18 cellular contexts compared by ENCODE assay signal in the genomic region with DNA sequence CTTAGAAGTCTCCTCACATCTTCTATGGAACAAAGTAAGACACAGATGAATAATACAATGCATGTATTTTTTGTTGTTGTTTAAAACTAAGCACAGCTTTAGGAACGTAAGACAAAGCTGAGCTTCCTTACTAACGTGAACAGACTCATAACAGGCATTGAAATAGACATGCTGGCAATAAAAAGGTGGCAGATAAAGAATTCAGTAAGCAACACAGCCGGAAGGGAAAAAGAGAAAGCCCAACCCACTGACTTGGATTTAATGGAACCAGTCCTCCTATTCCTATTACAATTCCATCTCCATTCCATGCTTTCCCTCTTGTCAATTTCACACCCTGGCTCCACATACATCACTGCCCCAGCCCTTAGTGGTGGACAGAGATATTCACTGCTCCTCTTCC.
"Had no signal": no experiment of that assay in that cellular context is flagged by ENCODE, and none has a peak within 500 bp of the region (broad histone marks: within the 10 kb centered on the region; RNA-seq: fewer than 3 reads in every experiment).

No MANE protein-coding gene starts in this region.

- FAIRE-seq: urothelium cell line had no signal

- H3K27me3 ChIP-seq: esophagus squamous epithelium, gastroesophageal sphincter, neural progenitor cell, ovary, right atrium auricular region, sigmoid colon, stomach, thyroid gland had no signal

- H3K4me1 Mint-ChIP-seq: immature natural killer cell had no signal

- H3K4me3 Mint-ChIP-seq: effector memory CD8-positive, alpha-beta T cell; immature natural killer cell; natural killer cell treated with Interleukin-12 subunit alpha and Interleukin-12 subunit beta and Interleukin-15 and Interleukin-18, amount 100 ng/mL, for 72 hours; neural progenitor cell; type B pancreatic cell had no signal

- ATAC-seq: effector memory CD8-positive, alpha-beta T cell; gastroesophageal sphincter; natural killer cell treated with Interleukin-12 subunit alpha and Interleukin-12 subunit beta and Interleukin-15 and Interleukin-18, amount 100 ng/mL, for 72 hours had no signal

- H3K9me3 ChIP-seq: esophagus squamous epithelium, gastroesophageal sphincter, ovary, right atrium auricular region, sigmoid colon, stomach, thyroid gland had no signal

- H3K9me3 Mint-ChIP-seq: effector memory CD8-positive, alpha-beta T cell; immature natural killer cell; natural killer cell treated with Interleukin-12 subunit alpha and Interleukin-12 subunit beta and Interleukin-15 and Interleukin-18, amount 100 ng/mL, for 72 hours; neural progenitor cell; type B pancreatic cell had no signal

- H3K9ac ChIP-seq: neural progenitor cell had no signal

- H3K27ac Mint-ChIP-seq: immature natural killer cell; natural killer cell treated with Interleukin-12 subunit alpha and Interleukin-12 subunit beta and Interleukin-15 and Interleukin-18, amount 100 ng/mL, for 72 hours; neural progenitor cell had no signal

- DNase-seq: effector memory CD8-positive, alpha-beta T cell; esophagus squamous epithelium; foreskin fibroblast; glutamatergic neuron; immature natural killer cell; nucleus accumbens; ovary; sigmoid colon; stimulated activated naive CD4-positive, alpha-beta T cell; stomach; thyroid gland had no signal

- H2AFZ ChIP-seq: neural progenitor cell had no signal

- H3K27me3 Mint-ChIP-seq: type B pancreatic cell had no signal

- H3K4me3 ChIP-seq: esophagus squamous epithelium, gastroesophageal sphincter, neural progenitor cell, ovary, right atrium auricular region, sigmoid colon, skin epidermis, stomach, thyroid gland had no signal

- H3K36me3 ChIP-seq: neural progenitor cell, ovary had no signal

- H3K27ac ChIP-seq: esophagus squamous epithelium, gastroesophageal sphincter, neural progenitor cell, ovary, right atrium auricular region, sigmoid colon, stomach, thyroid gland had no signal

- H3K4me2 ChIP-seq: neural progenitor cell had no signal

- H3K36me3 Mint-ChIP-seq: immature natural killer cell; natural killer cell treated with Interleukin-12 subunit alpha and Interleukin-12 subunit beta and Interleukin-15 and Interleukin-18, amount 100 ng/mL, for 72 hours; neural progenitor cell; type B pancreatic cell had no signal
